In genomic region chr3:115657168-115657567, GRCh38 we compare ENCODE assay signal across 13 cellular contexts. TPM values are rescaled to one million over a fixed set of nuclear protein-coding genes. Genes with fewer than 3 reads are reported as not detected.
DNase-seq lines count a peak whose midpoint lies in the region; ATAC-seq and TF ChIP-seq lines count a peak whose summit lies in the region.
"Had no signal": no experiment of that assay in that cellular context is flagged by ENCODE, and none has a peak within 500 bp of the region (broad histone marks: within the 10 kb centered on the region; RNA-seq: fewer than 3 reads in every experiment).

No MANE protein-coding gene starts in this region.

- no peaks in the 10 kb centered on the region for H3K9me3 ChIP-seq in endodermal cell (ENCODE audit: control insufficient read depth, low read length)
- no peaks in the 10 kb centered on the region for H3K9me3 ChIP-seq in smooth muscle cell (replicated peaks; ENCODE audit: low read depth)
- H3K9me3 ChIP-seq in lower lobe of right lung = no peaks in the 10 kb centered on the region

- H3K9me3 Mint-ChIP-seq in activated T-cell treated with anti-CD3 and anti-CD28 coated beads, Interleukin-2, amount 50 U/mL, for 4 hours = no peaks in the 10 kb centered on the region
- H3K9me3 Mint-ChIP-seq in endodermal cell = no peaks in the 10 kb centered on the region

- peaks cover 2% of the 10 kb centered on the region for H3K27me3 Mint-ChIP-seq in activated T-cell treated with anti-CD3 and anti-CD28 coated beads, Interleukin-2, amount 50 U/mL, for 4 hours (ENCODE audit: low read depth)
- H3K27me3 Mint-ChIP-seq in endodermal cell (ENCODE audit: insufficient read depth) = no peaks in the 10 kb centered on the region

- H4K20me1 ChIP-seq in smooth muscle cell (ENCODE audit: low read depth) = no peaks in the 10 kb centered on the region

- H3K4me1 ChIP-seq in endodermal cell (ENCODE audit: control insufficient read depth, insufficient read depth, low read length) (peaks cover 12% of the 10 kb centered on the region), smooth muscle cell (ENCODE audit: low read depth) (peaks cover 25% of the 10 kb centered on the region), lower lobe of right lung (peaks cover 9% of the 10 kb centered on the region)

- H3K36me3 ChIP-seq in endodermal cell (ENCODE audit: control insufficient read depth, insufficient read depth, low read length) (no peaks in the 10 kb centered on the region), smooth muscle cell (ENCODE audit: low read depth) (no peaks in the 10 kb centered on the region), lower lobe of right lung (no peaks in the 10 kb centered on the region)

- H3K27ac ChIP-seq in endodermal cell (ENCODE audit: low read depth, low read length) (no peak overlapping the region), smooth muscle cell (ENCODE audit: low read depth) (peak overlapping the region; percentile 94), lower lobe of right lung (no peak overlapping the region)
- H3K27ac ChIP-seq: C4-2B had no signal

- H2AFZ ChIP-seq in smooth muscle cell (ENCODE audit: low read depth) = no peak overlapping the region

- ATAC-seq in activated T-cell treated with anti-CD3 and anti-CD28 coated beads, Interleukin-2, amount 50 U/mL, for 4 hours = no peak
- no peak for ATAC-seq in HG02870 (IDR thresholded peaks at IDR 0.05; ENCODE audit: unreplicated experiment)
- ATAC-seq in lower lobe of right lung = no peak

- H3K27ac Mint-ChIP-seq in endodermal cell = peak overlapping the region; percentile 2

- H3F3A ChIP-seq in smooth muscle cell (ENCODE audit: low read depth) = peaks cover 20% of the 10 kb centered on the region

- intact Hi-C loops in lower lobe of right lung (cut with DNase I) = no loop called here

- H3K9ac ChIP-seq in endodermal cell (ENCODE audit: extremely low read depth, low read length, poor library complexity, severe bottlenecking) (no peak overlapping the region), smooth muscle cell (ENCODE audit: low read depth) (no peak overlapping the region)

- no peak for DNase-seq in activated T-cell treated with anti-CD3 and anti-CD28 coated beads, Interleukin-2, amount 50 U/mL, for 4 hours
- no peak for DNase-seq in activated T-cell treated with anti-CD3 and anti-CD28 coated beads, Interleukin-2, amount 50 U/mL, for 48 hours
- DNase-seq in NCI-H2171 treated with DMSO at 0.1 percent for 48 hours (lab: John Stamatoyannopoulos, UW) = peak; percentile 48
- DNase-seq in endodermal cell = no peak
- DNase-seq in smooth muscle cell (lab: John Stamatoyannopoulos, UW; ENCODE audit: unreplicated experiment) = no peak
- DNase-seq in stimulated activated naive CD4-positive, alpha-beta T cell (lab: John Stamatoyannopoulos, UW) = no peak
- DNase-seq in lower lobe of right lung = no peak
- DNase-seq: activated CD4-positive, alpha-beta T cell treated with anti-CD3 and anti-CD28 coated beads for 4 hours; caudate nucleus; NCI-H1417; substantia nigra had no signal

- H3K4me3 ChIP-seq in endodermal cell (ENCODE audit: low read length) (no peak overlapping the region), smooth muscle cell (no peak overlapping the region), lower lobe of right lung (no peak overlapping the region)

- peak overlapping the region; percentile 54 for H3K4me3 Mint-ChIP-seq in activated T-cell treated with anti-CD3 and anti-CD28 coated beads, Interleukin-2, amount 50 U/mL, for 4 hours
- peak overlapping the region; percentile 68 for H3K4me3 Mint-ChIP-seq in endodermal cell

- no peaks in the 10 kb centered on the region for H3K36me3 Mint-ChIP-seq in activated T-cell treated with anti-CD3 and anti-CD28 coated beads, Interleukin-2, amount 50 U/mL, for 4 hours (ENCODE audit: insufficient read depth)
- H3K36me3 Mint-ChIP-seq in endodermal cell (ENCODE audit: low read depth) = no peaks in the 10 kb centered on the region

- no peaks in the 10 kb centered on the region for H3K27me3 ChIP-seq in endodermal cell (ENCODE audit: control insufficient read depth, insufficient read depth, low read length, poor library complexity, severe bottlenecking)
- no peaks in the 10 kb centered on the region for H3K27me3 ChIP-seq in smooth muscle cell (ENCODE audit: low read depth)
- H3K27me3 ChIP-seq in lower lobe of right lung (ENCODE audit: low read depth) = no peaks in the 10 kb centered on the region

- H3K4me1 Mint-ChIP-seq in activated T-cell treated with anti-CD3 and anti-CD28 coated beads, Interleukin-2, amount 50 U/mL, for 4 hours (ENCODE audit: low read depth) = peaks cover 21% of the 10 kb centered on the region
- H3K4me1 Mint-ChIP-seq in endodermal cell = peaks cover 33% of the 10 kb centered on the region

- no peaks in the 10 kb centered on the region for H3K79me2 ChIP-seq in smooth muscle cell (ENCODE audit: low read depth)

- TF ChIP-seq CTCF in endodermal cell (conservative IDR thresholded peaks at IDR 0.05) = peak; percentile 67
- no peak for TF ChIP-seq CTCF in smooth muscle cell (IDR thresholded peaks at IDR 0.05; ENCODE audit: borderline replicate concordance, insufficient read depth, poor library complexity, severe bottlenecking)
- TF ChIP-seq CTCF in lower lobe of right lung (IDR thresholded peaks at IDR 0.05) = no peak

- WGBS in endodermal cell (ENCODE audit: insufficient coverage in 1 of 2, insufficient read length in 1 of 2), 2 experiments = 90 to 91% methylated on average over 1 to 5 of the region's 5 CpGs
- WGBS in smooth muscle cell (ENCODE audit: low lambda C conversion rate) = 89% methylated on average over 5 of the region's 5 CpGs

- H3K4me2 ChIP-seq in smooth muscle cell = peak overlapping the region; percentile 90

RNA-seq across cellular contexts. Expression of gene GAP43, which starts 33.9 kb away (rescaled TPM):
- not detected for total RNA-seq in activated T-cell treated with anti-CD3 and anti-CD28 coated beads, Interleukin-2, amount 50 U/mL, for 4 hours
- total RNA-seq in endodermal cell (1 to 10 TPM; 1.5 to 8.0 TPM), smooth muscle cell (5.3 and 5.4 TPM in 2 replicates), lower lobe of right lung (not detected)
- 78.0 TPM for polyA plus RNA-seq in endodermal cell (2013, experiment 1 of 2)
- 84.6 TPM for polyA plus RNA-seq in endodermal cell (2013, experiment 2 of 2)
- polyA plus RNA-seq in smooth muscle cell = 11.2 and 11.7 TPM in 2 replicates
